In the genomic region with DNA sequence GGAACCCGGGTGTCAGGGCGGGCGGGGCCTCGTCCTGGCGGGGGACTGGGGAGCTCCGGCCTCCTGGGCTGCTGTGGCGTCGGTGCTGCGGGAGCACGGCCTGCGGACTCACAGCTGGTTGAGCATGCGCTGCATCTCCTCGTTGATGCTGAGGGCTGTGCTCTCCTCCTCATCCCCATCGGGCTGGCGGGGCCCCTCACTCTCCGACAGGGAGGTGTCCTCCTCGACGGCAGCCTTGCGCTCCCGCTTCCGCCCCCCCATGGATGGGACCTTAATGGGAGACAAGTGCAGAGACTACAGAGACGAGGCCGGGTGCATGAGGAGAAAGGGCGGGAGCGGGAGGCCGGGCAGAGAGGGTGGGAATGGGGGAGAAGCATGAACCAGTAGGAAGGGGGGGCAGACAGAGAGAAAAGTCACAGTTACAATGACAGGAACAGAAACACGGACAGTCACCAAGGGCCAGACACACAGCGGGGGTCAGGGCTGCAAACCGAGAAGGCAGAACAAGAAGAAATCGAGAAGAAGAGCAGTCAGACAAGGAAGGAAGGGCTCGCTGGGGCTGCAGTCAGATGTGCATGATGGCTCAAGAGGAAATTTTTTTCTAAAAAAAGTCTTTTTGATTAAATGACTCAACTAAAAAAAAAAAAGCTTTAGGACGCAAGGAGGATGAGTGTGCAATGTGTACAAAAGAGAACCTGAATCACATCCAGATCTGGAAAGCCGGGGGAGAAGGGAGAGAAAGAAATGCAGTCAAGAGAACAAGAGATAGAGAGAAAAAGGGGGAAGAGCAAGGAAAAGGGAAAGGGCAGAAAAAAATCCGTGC, we compare ENCODE assay signal across 8 cellular contexts. TPM values are rescaled to one million over a fixed set of nuclear protein-coding genes. Genes with fewer than 3 reads are reported as not detected.
A peak's percentile ranks its signal among the peaks of the same experiment; 100 is the strongest.
DNase-seq lines count a peak whose midpoint lies in the region; ATAC-seq, FAIRE-seq and TF ChIP-seq lines count a peak whose summit lies in the region.

No MANE protein-coding gene starts in this region.

- peaks cover 13% of the 10 kb centered on the region for H3K4me1 Mint-ChIP-seq in neural progenitor cell

- no peak for ATAC-seq in left colon

- no peak for DNase-seq in AG04449 (ENCODE audit: low read depth, low spot score)
- DNase-seq in NT2/D1 (ENCODE audit: low read depth, low spot score) = no peak
- DNase-seq in dorsolateral prefrontal cortex = peak in 1 of 10 donors; percentile 44
- DNase-seq in neural progenitor cell (ENCODE audit: low spot score) = no peak
- DNase-seq in GM12892 (ENCODE audit: insufficient read length) = no peak
- DNase-seq in left colon = no peak
- no peak for DNase-seq in NCI-H774 (lab: John Stamatoyannopoulos, UW)
- no peak for DNase-seq in ecto neural progenitor cell (ENCODE audit: low spot score)

- H3K9ac ChIP-seq in NT2/D1 (ENCODE audit: insufficient read length, low read depth) (peak overlapping the region; percentile 50), neural progenitor cell (no peak overlapping the region)

- H3K4me1 ChIP-seq in NT2/D1 (ENCODE audit: insufficient read depth, insufficient read length) (peaks cover 52% of the 10 kb centered on the region), neural progenitor cell (peaks cover 2% of the 10 kb centered on the region)

- no peak for FAIRE-seq in GM12892 (lab: Jason Lieb, UNC)

- intact Hi-C loops in dorsolateral prefrontal cortex (cut with DNase I) = no loop called here
- intact Hi-C loops in left colon (cut with DNase I, micrococcal nuclease) = no loop called here

- no peak overlapping the region for H3K4me2 ChIP-seq in neural progenitor cell

- peak overlapping the region; percentile 5 for H3K27ac Mint-ChIP-seq in neural progenitor cell

- peaks cover 31% of the 10 kb centered on the region for H3K36me3 Mint-ChIP-seq in neural progenitor cell

- H4K20me1 ChIP-seq in neural progenitor cell (ENCODE audit: low read depth) = peaks cover 33% of the 10 kb centered on the region

- POLR2A ChIA-PET in AG04449 (lab: Yijun Ruan, JAX) = interaction anchor here (0.5 to 10.4 kb wide), 5 partner anchors 11 to 175 kb away, joined by 3 to 359 read pairs (median 4); a partner anchor contains a TSS

- H3K27me3 ChIP-seq in NT2/D1 (ENCODE audit: insufficient read depth, insufficient read length) (no peaks in the 10 kb centered on the region), dorsolateral prefrontal cortex (no peaks in the 10 kb centered on the region), neural progenitor cell (no peaks in the 10 kb centered on the region)

- H3K36me3 ChIP-seq in NT2/D1 (ENCODE audit: insufficient read depth, insufficient read length, low read length) (peaks cover 90% of the 10 kb centered on the region), neural progenitor cell (no peaks in the 10 kb centered on the region)

- peaks cover 26% of the 10 kb centered on the region for H3K79me2 ChIP-seq in neural progenitor cell (ENCODE audit: low read depth)

- TF ChIP-seq CTCF in AG04449 (IDR thresholded peaks at IDR 0.05; ENCODE audit: insufficient read depth, low read length, missing control alignments) (no peak), dorsolateral prefrontal cortex (IDR thresholded peaks at IDR 0.05 in 54 of 56, conservative IDR thresholded peaks at IDR 0.05 in 2 of 56; ENCODE audit: low read depth in 1 of 56, partially characterized antibody in 56 of 56) (no peak), neural progenitor cell (IDR thresholded peaks at IDR 0.05) (no peak)

- no peak overlapping the region for H2AFZ ChIP-seq in neural progenitor cell (replicated peaks)

- CTCF ChIA-PET in AG04449 (lab: Yijun Ruan, JAX) = interaction anchor here (0.7 to 16.9 kb wide), 5 partner anchors 11 to 324 kb away, joined by 3 to 235 read pairs (median 41); a partner anchor contains a TSS

- 0 out of 2 replicates have a peak overlapping the region, but pooled peaks have one; percentile 3 for H3K4me3 ChIP-seq in AG04449 (ENCODE audit: low read depth, low read length)
- H3K4me3 ChIP-seq in NT2/D1 (ENCODE audit: insufficient read length, low read depth) = no peak overlapping the region
- peak overlapping the region in 46 of 59 donors; percentile 4 to 99 (median 86) for H3K4me3 ChIP-seq in dorsolateral prefrontal cortex
- no peak overlapping the region for H3K4me3 ChIP-seq in neural progenitor cell

- H3K27ac ChIP-seq in dorsolateral prefrontal cortex (peak overlapping the region in 58 of 59 donors; percentile 79 to 98 (median 94)), neural progenitor cell (no peak overlapping the region)

- TF ChIP-seq POLR2A in GM12892 (IDR thresholded peaks at IDR 0.05; ENCODE audit: low read depth, low read length) = no peak

- no peaks in the 10 kb centered on the region for H3F3A ChIP-seq in neural progenitor cell (ENCODE audit: low read depth)

- peaks cover 13% of the 10 kb centered on the region for H3K27me3 Mint-ChIP-seq in neural progenitor cell (ENCODE audit: insufficient read depth, low read depth)

- H3K9me3 ChIP-seq in NT2/D1 (ENCODE audit: insufficient read depth, low read length) (no peaks in the 10 kb centered on the region), neural progenitor cell (ENCODE audit: low read depth) (no peaks in the 10 kb centered on the region)

- H3K9me3 Mint-ChIP-seq in neural progenitor cell = no peaks in the 10 kb centered on the region

- H3K4me3 Mint-ChIP-seq in neural progenitor cell = no peak overlapping the region

RNA-seq across cellular contexts. Expression of a gene that starts 7.1 kb away (rescaled TPM):
- total RNA-seq in dorsolateral prefrontal cortex (10 to 100 TPM; 29.9 to 71.0 (median 45.2) TPM), neural progenitor cell (ENCODE audit: low replicate concordance) (9.9 and 21.1 TPM in 2 replicates), left colon (1 to 10 TPM; 3.8 to 7.2 TPM)
- 6.2 TPM for polyA plus RNA-seq in GM12892 (2012; ENCODE audit: missing spikeins)

RNA-seq across cellular contexts. Expression of a gene that starts 14.4 kb away (rescaled TPM):
- 1,000 to 10,000 TPM; 1,552 to 3,778 (median 2,635) TPM for total RNA-seq in dorsolateral prefrontal cortex
- total RNA-seq in neural progenitor cell (ENCODE audit: low replicate concordance) = 3,866 and 6,177 TPM in 2 replicates
- 6,742 TPM for polyA plus RNA-seq in GM12892 (2012; ENCODE audit: missing spikeins)
- 1,000 to 10,000 TPM; 2,230 to 2,756 TPM for total RNA-seq in left colon

RNA-seq across cellular contexts. Expression of a gene that starts 19.3 kb away (rescaled TPM):
- total RNA-seq in dorsolateral prefrontal cortex (10 to 100 TPM; 17.8 to 57.6 (median 26.6) TPM), neural progenitor cell (ENCODE audit: low replicate concordance) (43.8 and 47.8 TPM in 2 replicates), left colon (10 to 100 TPM; 22.2 to 34.4 TPM)
- polyA plus RNA-seq in GM12892 (2012; ENCODE audit: missing spikeins) = 60.0 TPM

RNA-seq across cellular contexts. Expression of a gene that starts 54.9 kb away (rescaled TPM):
- total RNA-seq in dorsolateral prefrontal cortex (10 to 100 TPM; 10.2 to 44.7 (median 21.8) TPM), neural progenitor cell (ENCODE audit: low replicate concordance) (113 and 120 TPM in 2 replicates), left colon (10 to 100 TPM; 21.9 to 29.4 TPM)
- polyA plus RNA-seq in GM12892 (2012; ENCODE audit: missing spikeins) = 46.3 TPM

RNA-seq across cellular contexts. Expression of a gene that starts 55.7 kb away (rescaled TPM):
- total RNA-seq in dorsolateral prefrontal cortex = 100 to 1,000 TPM in 107 of 120 experiments, 10 to 100 TPM in 13; 81.0 to 147 (median 117) TPM
- total RNA-seq in neural progenitor cell (ENCODE audit: low replicate concordance) = 95.2 and 143 TPM in 2 replicates
- 194 TPM for polyA plus RNA-seq in GM12892 (2012; ENCODE audit: missing spikeins)
- total RNA-seq in left colon = 100 to 1,000 TPM; 124 to 131 TPM

Comparison
In these comparisons a context has a peak if more than half of its experiments do, and no peak if none do; other contexts are left out.
1. H3K4me3 ChIP-seq: peak in AG04449 (single experiment) and dorsolateral prefrontal cortex (46 of 59); none in NT2/D1 (single experiment) and neural progenitor cell (single experiment).